In genomic region chrX:40433160-40433559, GRCh38 we compare ENCODE assay signal across 1 cellular context.
TF ChIP-seq lines count a peak whose summit lies in the region.

No MANE protein-coding gene starts in this region.

TF ChIP-seq in HepG2, 621 proteins besides CTCF, POLR2A, EP300 and RAD21 (continued from another document and continues in another):
- TF ChIP-seq ZNF691 (CRISPR knock-in tag; IDR thresholded peaks at IDR 0.05; ENCODE audit: borderline replicate concordance, low read depth) (no peak), ZNF576 (CRISPR knock-in tag; IDR thresholded peaks at IDR 0.05) (no peak), ZNF564 (CRISPR knock-in tag; IDR thresholded peaks at IDR 0.05) (no peak), HNF4A (CRISPR knock-in tag; IDR thresholded peaks at IDR 0.05) (peak; percentile 97), KLF15 (CRISPR knock-in tag; IDR thresholded peaks at IDR 0.05; ENCODE audit: borderline replicate concordance) (no peak), ARID3A (IDR thresholded peaks at IDR 0.05; ENCODE audit: low read depth, low read length) (no peak), PHF5A (CRISPR knock-in tag; IDR thresholded peaks at IDR 0.05; ENCODE audit: low read depth, unreplicated experiment) (no peak), DR1 (CRISPR knock-in tag; IDR thresholded peaks at IDR 0.05) (no peak), ZNF207 (IDR thresholded peaks at IDR 0.05; ENCODE audit: borderline replicate concordance) (no peak), ZNF574 (CRISPR knock-in tag; IDR thresholded peaks at IDR 0.05) (peak; percentile 27; the same call in 1 of the 2 replicates), RXRB (CRISPR knock-in tag; IDR thresholded peaks at IDR 0.05; ENCODE audit: borderline replicate concordance) (peak; percentile 28; the same call in 1 of the 2 replicates), RFX5 (IDR thresholded peaks at IDR 0.05; ENCODE audit: low read depth, low read length) (no peak), ZNF644 (CRISPR knock-in tag; IDR thresholded peaks at IDR 0.05; ENCODE audit: low read depth) (peak; percentile 99), NR2F2 (IDR thresholded peaks at IDR 0.05; ENCODE audit: borderline replicate concordance, low read depth) (peak; percentile 55; the same call in 1 of the 2 replicates), MYC (CRISPR knock-in tag; IDR thresholded peaks at IDR 0.05; ENCODE audit: borderline replicate concordance) (peak; percentile 34; the same call in 1 of the 2 replicates), NCOA5 (CRISPR knock-in tag; IDR thresholded peaks at IDR 0.05) (no peak), ZNF468 (CRISPR knock-in tag; IDR thresholded peaks at IDR 0.05) (no peak), ZMYM3 (CRISPR knock-in tag; IDR thresholded peaks at IDR 0.05) (peak; percentile 72), BRD4 (CRISPR knock-in tag; IDR thresholded peaks at IDR 0.05) (no peak), NR2F6 (IDR thresholded peaks at IDR 0.05) (peak; percentile 61), NR2F6 (CRISPR knock-in tag; IDR thresholded peaks at IDR 0.05) (peak; percentile 84), ZNF687 (CRISPR knock-in tag; IDR thresholded peaks at IDR 0.05) (peak; percentile 25; the same call in 1 of the 2 replicates), FOXK1 (CRISPR knock-in tag; IDR thresholded peaks at IDR 0.05; ENCODE audit: borderline replicate concordance, low read depth) (no peak), HINFP (CRISPR knock-in tag; IDR thresholded peaks at IDR 0.05; ENCODE audit: low read depth) (no peak), FOXP4 (CRISPR knock-in tag; IDR thresholded peaks at IDR 0.05) (0 out of 2 replicates have a peak, but pooled peaks have one; percentile 13), RBM39 (IDR thresholded peaks at IDR 0.05; ENCODE audit: low read depth, low read length, poor library complexity, severe bottlenecking) (no peak), TFDP2 (CRISPR knock-in tag; IDR thresholded peaks at IDR 0.05) (no peak), MTA1 (CRISPR knock-in tag; IDR thresholded peaks at IDR 0.05; ENCODE audit: borderline replicate concordance) (0 out of 2 replicates have a peak, but pooled peaks have one; percentile 28), ZNF17 (CRISPR knock-in tag; IDR thresholded peaks at IDR 0.05) (no peak), NFATC3 (CRISPR knock-in tag; IDR thresholded peaks at IDR 0.05) (no peak), ZMYM2 (CRISPR knock-in tag; IDR thresholded peaks at IDR 0.05) (peak; percentile 91), POGZ (CRISPR knock-in tag; IDR thresholded peaks at IDR 0.05) (peak; percentile 74), ZNF292 (CRISPR knock-in tag; IDR thresholded peaks at IDR 0.05; ENCODE audit: borderline replicate concordance, low read depth) (peak; percentile 35; the same call in 1 of the 2 replicates), CCAR2 (optimal IDR thresholded peaks at IDR 0.05; ENCODE audit: low read depth, low read length) (no peak), ESRRA (CRISPR knock-in tag; IDR thresholded peaks at IDR 0.05; ENCODE audit: low read depth) (peak; percentile 66; the same call in 1 of the 2 replicates), ZNF121 (CRISPR knock-in tag; IDR thresholded peaks at IDR 0.05) (no peak), PRPF4 (IDR thresholded peaks at IDR 0.05; ENCODE audit: low read depth, low read length, poor library complexity, severe bottlenecking) (no peak), NFKBIZ (CRISPR knock-in tag; IDR thresholded peaks at IDR 0.05) (no peak), ZNF335 (CRISPR knock-in tag; IDR thresholded peaks at IDR 0.05) (no peak), ZNF383 (CRISPR knock-in tag; IDR thresholded peaks at IDR 0.05; ENCODE audit: borderline replicate concordance) (no peak), GATAD2A (CRISPR knock-in tag; IDR thresholded peaks at IDR 0.05) (peak; percentile 44; the same call in 1 of the 2 replicates), ZNF44 (CRISPR knock-in tag; IDR thresholded peaks at IDR 0.05) (no peak), HOXA9 (CRISPR knock-in tag; IDR thresholded peaks at IDR 0.05; ENCODE audit: borderline replicate concordance) (no peak), TBX2 (CRISPR knock-in tag; IDR thresholded peaks at IDR 0.05; ENCODE audit: borderline replicate concordance) (no peak), ZNF543 (CRISPR knock-in tag; IDR thresholded peaks at IDR 0.05) (no peak), ZNF512 (CRISPR knock-in tag; IDR thresholded peaks at IDR 0.05) (no peak), NR2C2 (CRISPR knock-in tag; IDR thresholded peaks at IDR 0.05; ENCODE audit: borderline replicate concordance) (peak; percentile 62; the same call in 1 of the 2 replicates), SP1 (IDR thresholded peaks at IDR 0.05) (no peak), SP1 (CRISPR knock-in tag; IDR thresholded peaks at IDR 0.05) (no peak), HNF4G (IDR thresholded peaks at IDR 0.05; ENCODE audit: borderline replicate concordance, low read depth, low read length) (peak; percentile 76), HNF4G (CRISPR knock-in tag; IDR thresholded peaks at IDR 0.05; ENCODE audit: borderline replicate concordance, low read depth) (peak; percentile 70; the same call in 1 of the 2 replicates), ZNF782 (CRISPR knock-in tag; IDR thresholded peaks at IDR 0.05; ENCODE audit: borderline replicate concordance) (no peak), NR3C1 (CRISPR knock-in tag; IDR thresholded peaks at IDR 0.05) (no peak), YY1 (IDR thresholded peaks at IDR 0.05; ENCODE audit: insufficient read depth, insufficient replicate concordance, low read depth, low read length) (peak; percentile 31)
